In genomic region chr9:95940265-95940664, GRCh38 we compare ENCODE assay signal across 17 cellular contexts.
"Had no signal": no experiment of that assay in that cellular context is flagged by ENCODE, and none has a peak within 500 bp of the region (broad histone marks: within the 10 kb centered on the region; RNA-seq: fewer than 3 reads in every experiment).

No MANE protein-coding gene starts in this region.

- H3K27me3 ChIP-seq: gastroesophageal sphincter, heart right ventricle, left lung, spleen, vagina had no signal

- H3K27ac ChIP-seq: gastroesophageal sphincter, heart right ventricle, left lung, spleen, thoracic aorta, vagina, VCaP had no signal

- H3K4me1 ChIP-seq: gastroesophageal sphincter, heart right ventricle, left lung, spleen, vagina had no signal

- ATAC-seq: activated CD4-positive, CD25-positive, alpha-beta regulatory T cell treated with anti-CD3 and anti-CD28 coated beads, Interleukin-2, amount 50 U/mL, for 24 hours; activated CD8-positive, alpha-beta T cell treated with anti-CD3 and anti-CD28 coated beads, Interleukin-2, amount 10 ng/mL, durations not matched to agents 7 days and 5 days; gastroesophageal sphincter; heart right ventricle; left lung; natural killer cell had no signal

- DNase-seq: activated CD4-positive, alpha-beta T cell treated with anti-CD3 and anti-CD28 coated beads, Interleukin-2, amount 50 U/mL, for 1 hour; activated CD8-positive, alpha-beta T cell treated with anti-CD3 and anti-CD28 coated beads, Interleukin-2, amount 10 ng/mL, durations not matched to agents 7 days and 5 days; dermis blood vessel endothelial cell; effector memory CD4-positive, alpha-beta T cell; heart right ventricle; left lung; midbrain; natural killer cell; retina; spleen; stimulated activated CD4-positive, alpha-beta T cell treated with anti-CD3 and anti-CD28 coated beads, Interleukin-4, amount 100 ng/mL, for 1 hour; stimulated activated naive CD4-positive, alpha-beta T cell had no signal

- H3K9me3 ChIP-seq: gastroesophageal sphincter, thoracic aorta, vagina had no signal

- H3K4me3 ChIP-seq: gastroesophageal sphincter, heart right ventricle, left lung, spleen, thoracic aorta, vagina had no signal
